In the genomic region with DNA sequence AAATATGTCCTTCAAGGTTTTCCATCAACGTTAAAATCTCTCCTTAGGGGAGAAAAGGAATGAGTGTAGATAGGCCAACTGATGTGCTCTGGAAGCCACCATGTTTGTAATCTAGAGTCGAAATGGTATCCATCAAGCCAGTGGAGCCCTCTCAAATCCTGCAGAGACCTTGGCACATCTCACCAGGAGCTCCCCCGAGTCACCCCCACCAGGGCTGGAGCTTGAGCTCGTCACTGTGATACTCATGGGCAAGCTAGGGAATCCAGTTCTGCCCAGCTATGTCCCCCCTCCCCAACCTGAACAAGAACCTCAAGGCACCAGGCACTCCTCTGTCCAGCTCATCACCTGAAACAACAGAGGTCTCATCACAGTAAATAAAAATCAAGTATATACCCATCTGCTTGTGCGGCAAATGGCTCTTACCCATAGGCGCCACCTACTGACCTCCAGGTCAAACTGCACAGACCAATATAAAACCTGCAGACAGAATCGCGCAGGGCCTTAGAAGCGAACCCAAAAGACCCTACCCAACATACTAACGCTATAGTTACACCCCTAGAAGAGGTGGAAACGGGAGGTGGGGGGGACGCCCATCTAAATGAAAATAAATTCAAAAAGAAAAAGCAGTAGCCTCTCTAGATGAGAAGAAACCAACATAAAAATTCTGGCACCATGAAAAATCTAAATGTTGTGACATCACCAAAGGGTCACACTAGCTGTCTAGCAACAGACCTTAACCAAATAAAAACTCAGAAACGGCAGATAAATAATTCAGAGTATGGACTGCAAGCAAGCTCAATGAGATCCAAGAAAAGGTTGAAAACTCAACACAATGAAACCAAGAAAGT, we compare ENCODE assay signal across 8 cellular contexts.
A peak's percentile ranks its signal among the peaks of the same experiment; 100 is the strongest.
DNase-seq lines count a peak whose midpoint lies in the region; ATAC-seq and TF ChIP-seq lines count a peak whose summit lies in the region.

No MANE protein-coding gene starts in this region.

- ATAC-seq in activated CD8-positive, alpha-beta T cell treated with anti-CD3 and anti-CD28 coated beads for 36 hours = peak; percentile 72
- no peak for ATAC-seq in activated CD8-positive, alpha-beta T cell treated with anti-CD3 and anti-CD28 coated beads, Interleukin-2, amount 10 ng/mL, durations not matched to agents 7 days and 5 days
- ATAC-seq in HG03280 (IDR thresholded peaks at IDR 0.05; ENCODE audit: unreplicated experiment) (peak; percentile 71), SK-N-SH treated with all-trans-retinoic acid at 6 μM for 48 hours (peak; percentile 79)

- peaks cover 0 to 6% of the 10 kb centered on the region in 2 donors for H3K4me1 ChIP-seq in thyroid gland

- peaks cover 23% of the 10 kb centered on the region for H3K36me3 Mint-ChIP-seq in activated CD8-positive, alpha-beta T cell treated with anti-CD3 and anti-CD28 coated beads for 36 hours (ENCODE audit: low read depth)
- H3K36me3 Mint-ChIP-seq in activated CD8-positive, alpha-beta T cell treated with anti-CD3 and anti-CD28 coated beads, Interleukin-2, amount 10 ng/mL, durations not matched to agents 7 days and 5 days (ENCODE audit: low read depth) = peaks cover 14% of the 10 kb centered on the region

- no peaks in the 10 kb centered on the region for H3K27me3 Mint-ChIP-seq in activated CD8-positive, alpha-beta T cell treated with anti-CD3 and anti-CD28 coated beads for 36 hours
- H3K27me3 Mint-ChIP-seq in activated CD8-positive, alpha-beta T cell treated with anti-CD3 and anti-CD28 coated beads, Interleukin-2, amount 10 ng/mL, durations not matched to agents 7 days and 5 days (ENCODE audit: low read depth) = no peaks in the 10 kb centered on the region

- WGBS in thyroid gland, 2 donors = 59 to 68% methylated on average over 13 of the region's 13 CpGs

- H3K4me3 Mint-ChIP-seq in activated CD8-positive, alpha-beta T cell treated with anti-CD3 and anti-CD28 coated beads for 36 hours = no peak overlapping the region
- no peak overlapping the region for H3K4me3 Mint-ChIP-seq in activated CD8-positive, alpha-beta T cell treated with anti-CD3 and anti-CD28 coated beads, Interleukin-2, amount 10 ng/mL, durations not matched to agents 7 days and 5 days

- intact Hi-C loops in activated CD8-positive, alpha-beta T cell treated with anti-CD3 and anti-CD28 coated beads for 36 hours (cut with micrococcal nuclease) = no loop called here
- intact Hi-C loops in thyroid gland (cut with DNase I) = no loop called here

- peak; percentile 66 for TF ChIP-seq CTCF in activated CD8-positive, alpha-beta T cell treated with anti-CD3 and anti-CD28 coated beads for 36 hours (IDR thresholded peaks at IDR 0.05)
- peak in 5 of 6 experiments; percentile 11 to 72 (median 47) for TF ChIP-seq CTCF in thyroid gland (IDR thresholded peaks at IDR 0.05)

- H3K9me3 ChIP-seq in thyroid gland = no peaks in the 10 kb centered on the region

- no peaks in the 10 kb centered on the region for H3K27me3 ChIP-seq in thyroid gland

- CTCF ChIA-PET in activated CD8-positive, alpha-beta T cell treated with anti-CD3 and anti-CD28 coated beads for 36 hours (lab: Charles Lee) = interaction anchor here (0.6 to 3.5 kb wide), 21 partner anchors 8 to 212 kb away, joined by 3 to 26 read pairs (median 4); no protein-coding TSS in a partner anchor
- CTCF ChIA-PET in activated CD8-positive, alpha-beta T cell treated with anti-CD3 and anti-CD28 coated beads, Interleukin-2, amount 10 ng/mL, durations not matched to agents 7 days and 5 days (lab: Charles Lee) = interaction anchor here (0.6 to 1.9 kb wide), 7 partner anchors 9 to 62 kb away, joined by 3 to 12 read pairs (median 3); no protein-coding TSS in a partner anchor

- no peaks in the 10 kb centered on the region for H3K36me3 ChIP-seq in thyroid gland

- peak; percentile 35 for DNase-seq in activated CD8-positive, alpha-beta T cell treated with anti-CD3 and anti-CD28 coated beads for 36 hours
- no peak for DNase-seq in activated CD8-positive, alpha-beta T cell treated with anti-CD3 and anti-CD28 coated beads, Interleukin-2, amount 10 ng/mL, durations not matched to agents 7 days and 5 days
- DNase-seq in glomerular visceral epithelial cell (ENCODE audit: extremely low spot score) (peak; percentile 42), thyroid gland (peak in 1 of 2 donors; percentile 29), NCI-H1417 treated with DMSO at 0.1 percent for 48 hours (lab: John Stamatoyannopoulos, UW) (no peak), A172 (ENCODE audit: low spot score) (no peak)

- POLR2A ChIA-PET in activated CD8-positive, alpha-beta T cell treated with anti-CD3 and anti-CD28 coated beads for 36 hours (lab: Charles Lee) = interaction anchor here (0.6 kb wide), 1 partner anchor 199 kb away, joined by 3 read pairs; no protein-coding TSS in a partner anchor
- POLR2A ChIA-PET in activated CD8-positive, alpha-beta T cell treated with anti-CD3 and anti-CD28 coated beads, Interleukin-2, amount 10 ng/mL, durations not matched to agents 7 days and 5 days (lab: Charles Lee) = no interaction called here

- no peak overlapping the region for H3K27ac Mint-ChIP-seq in activated CD8-positive, alpha-beta T cell treated with anti-CD3 and anti-CD28 coated beads for 36 hours
- no peak overlapping the region for H3K27ac Mint-ChIP-seq in activated CD8-positive, alpha-beta T cell treated with anti-CD3 and anti-CD28 coated beads, Interleukin-2, amount 10 ng/mL, durations not matched to agents 7 days and 5 days

- no peak overlapping the region for H3K4me3 ChIP-seq in thyroid gland (replicated peaks in 1 of 3)

- H3K9me3 Mint-ChIP-seq in activated CD8-positive, alpha-beta T cell treated with anti-CD3 and anti-CD28 coated beads for 36 hours = peaks cover 15% of the 10 kb centered on the region
- H3K9me3 Mint-ChIP-seq in activated CD8-positive, alpha-beta T cell treated with anti-CD3 and anti-CD28 coated beads, Interleukin-2, amount 10 ng/mL, durations not matched to agents 7 days and 5 days (ENCODE audit: insufficient read depth) = peaks cover 22% of the 10 kb centered on the region

- H3K4me1 Mint-ChIP-seq in activated CD8-positive, alpha-beta T cell treated with anti-CD3 and anti-CD28 coated beads for 36 hours (ENCODE audit: low read depth) = peaks cover 27% of the 10 kb centered on the region
- peaks cover 13% of the 10 kb centered on the region for H3K4me1 Mint-ChIP-seq in activated CD8-positive, alpha-beta T cell treated with anti-CD3 and anti-CD28 coated beads, Interleukin-2, amount 10 ng/mL, durations not matched to agents 7 days and 5 days (ENCODE audit: low read depth)

- no peak for TF ChIP-seq POLR2A in thyroid gland (IDR thresholded peaks at IDR 0.05)

- no peak overlapping the region for H3K27ac ChIP-seq in thyroid gland

TF ChIP-seq in SK-N-SH treated with all-trans-retinoic acid at 6 μM for 48 hours, 23 proteins besides CTCF, POLR2A, EP300 and RAD21 (continues in another document):
- no peak for TF ChIP-seq CREB5 (CRISPR knock-in tag; IDR thresholded peaks at IDR 0.05; ENCODE audit: low read depth)
- TF ChIP-seq CSDC2 (CRISPR knock-in tag; IDR thresholded peaks at IDR 0.05) = no peak
- TF ChIP-seq PPARA (CRISPR knock-in tag; IDR thresholded peaks at IDR 0.05; ENCODE audit: borderline replicate concordance) = no peak
- no peak for TF ChIP-seq CSRNP3 (CRISPR knock-in tag; IDR thresholded peaks at IDR 0.05)
- TF ChIP-seq TCF4 (CRISPR knock-in tag; IDR thresholded peaks at IDR 0.05; ENCODE audit: borderline replicate concordance) = no peak
- no peak for TF ChIP-seq ZNF70 (CRISPR knock-in tag; IDR thresholded peaks at IDR 0.05)
- no peak for TF ChIP-seq SNAI2 (CRISPR knock-in tag; IDR thresholded peaks at IDR 0.05)
- TF ChIP-seq ESRRG (CRISPR knock-in tag; IDR thresholded peaks at IDR 0.05) = no peak
- no peak for TF ChIP-seq TOX (CRISPR knock-in tag; IDR thresholded peaks at IDR 0.05; ENCODE audit: borderline replicate concordance)
- TF ChIP-seq ZNF565 (CRISPR knock-in tag; conservative IDR thresholded peaks at IDR 0.05; ENCODE audit: low read depth) = no peak
- no peak for TF ChIP-seq RARB (CRISPR knock-in tag; IDR thresholded peaks at IDR 0.05)
- no peak for TF ChIP-seq ZC3H10 (CRISPR knock-in tag; IDR thresholded peaks at IDR 0.05)
- no peak for TF ChIP-seq ARNTL (CRISPR knock-in tag; IDR thresholded peaks at IDR 0.05; ENCODE audit: borderline replicate concordance, low read depth)
- TF ChIP-seq BACH2 (CRISPR knock-in tag; IDR thresholded peaks at IDR 0.05; ENCODE audit: borderline replicate concordance) = no peak

Comparison
In these comparisons a context has a peak if more than half of its experiments do, and no peak if none do; other contexts are left out.
1. DNase-seq: peak in activated CD8-positive, alpha-beta T cell treated with anti-CD3 and anti-CD28 coated beads for 36 hours (single experiment) and glomerular visceral epithelial cell (single experiment); none in activated CD8-positive, alpha-beta T cell treated with anti-CD3 and anti-CD28 coated beads, Interleukin-2, amount 10 ng/mL, durations not matched to agents 7 days and 5 days (single experiment), NCI-H1417 treated with DMSO at 0.1 percent for 48 hours (single experiment) and A172 (single experiment).